ENCODE assay signal across 24 cellular contexts in the genomic region with DNA sequence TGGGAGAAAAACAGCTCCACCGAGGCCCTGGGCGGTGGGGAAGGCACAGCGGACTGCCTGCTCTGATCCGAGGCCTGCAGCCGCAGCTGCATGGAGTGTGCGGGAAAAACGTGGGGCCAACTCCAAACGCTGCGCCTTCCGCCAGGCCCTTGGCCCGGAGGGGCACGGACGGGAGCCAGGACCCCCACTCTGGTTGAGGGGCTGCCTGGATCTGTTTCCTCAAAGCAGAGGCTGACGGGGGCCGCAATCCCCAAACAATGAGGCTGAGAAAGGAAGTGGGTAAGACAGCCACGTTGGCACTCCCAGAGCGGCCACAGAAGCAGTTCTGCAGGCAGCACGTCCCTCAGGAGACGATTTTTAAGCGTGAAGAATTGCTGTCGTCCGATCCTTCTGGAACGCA.
"Had no signal": no experiment of that assay in that cellular context is flagged by ENCODE, and none has a peak within 500 bp of the region (broad histone marks: within the 10 kb centered on the region; RNA-seq: fewer than 3 reads in every experiment).

No MANE protein-coding gene starts in this region.

- H3K36me3 Mint-ChIP-seq: activated CD4-positive, alpha-beta memory T cell treated with anti-CD3 and anti-CD28 coated beads for 36 hours; activated CD8-positive, alpha-beta memory T cell treated with anti-CD3 and anti-CD28 coated beads, Interleukin-2, amount 10 ng/mL, durations not matched to agents 7 days and 5 days; activated naive CD8-positive, alpha-beta T cell treated with anti-CD3 and anti-CD28 coated beads, Interleukin-2, amount 10 ng/mL, durations not matched to agents 7 days and 5 days; brain had no signal

- DNase-seq: activated CD4-positive, alpha-beta memory T cell treated with anti-CD3 and anti-CD28 coated beads for 36 hours; activated CD8-positive, alpha-beta memory T cell treated with anti-CD3 and anti-CD28 coated beads, Interleukin-2, amount 10 ng/mL, durations not matched to agents 7 days and 5 days; activated naive CD4-positive, alpha-beta T cell; activated T-cell treated with anti-CD3 and anti-CD28 coated beads, Interleukin-2, amount 50 U/mL, for 1 hour; amygdala; central memory CD4-positive, alpha-beta T cell; colonic mucosa; endodermal cell; foreskin keratinocyte; hypothalamus; occipital lobe; small intestine; stimulated activated CD4-positive, alpha-beta T cell treated with anti-CD3 and anti-CD28 coated beads, Interleukin-4, amount 100 ng/mL, for 1 hour; stimulated activated naive CD8-positive, alpha-beta T cell treated with anti-CD3 and anti-CD28 coated beads, Interleukin-15, amount 100 ng/mL, for 72 hours; transverse colon had no signal

- ATAC-seq: activated CD8-positive, alpha-beta memory T cell treated with anti-CD3 and anti-CD28 coated beads, Interleukin-2, amount 10 ng/mL, durations not matched to agents 7 days and 5 days; activated T-helper 17 cell treated with anti-CD3 and anti-CD28 coated beads, Interleukin-2, amount 50 U/mL, for 72 hours; foreskin keratinocyte; stimulated activated naive CD8-positive, alpha-beta T cell treated with anti-CD3 and anti-CD28 coated beads, Interleukin-15, amount 100 ng/mL, for 72 hours had no signal

- H3K4me1 ChIP-seq: colonic mucosa, foreskin keratinocyte, suprapubic skin, transverse colon, vagina had no signal

- H3K36me3 ChIP-seq: colonic mucosa, suprapubic skin, transverse colon, vagina had no signal

- H3K27ac ChIP-seq: colonic mucosa, epithelial cell of prostate, foreskin keratinocyte, suprapubic skin, transverse colon, vagina had no signal

- H3K4me3 ChIP-seq: colonic mucosa, suprapubic skin, transverse colon, vagina had no signal

- H3K27ac Mint-ChIP-seq: activated CD4-positive, alpha-beta memory T cell treated with anti-CD3 and anti-CD28 coated beads for 36 hours; activated CD8-positive, alpha-beta memory T cell treated with anti-CD3 and anti-CD28 coated beads, Interleukin-2, amount 10 ng/mL, durations not matched to agents 7 days and 5 days; activated naive CD8-positive, alpha-beta T cell treated with anti-CD3 and anti-CD28 coated beads, Interleukin-2, amount 10 ng/mL, durations not matched to agents 7 days and 5 days; activated T-helper 17 cell treated with anti-CD3 and anti-CD28 coated beads, Interleukin-2, amount 50 U/mL, for 72 hours; endodermal cell; nephron; progenitor cell of endocrine pancreas; stimulated activated naive CD8-positive, alpha-beta T cell treated with anti-CD3 and anti-CD28 coated beads, Interleukin-15, amount 100 ng/mL, for 72 hours had no signal

- H3K27me3 ChIP-seq: vagina had no signal

- H3K4me3 Mint-ChIP-seq: activated CD4-positive, alpha-beta memory T cell treated with anti-CD3 and anti-CD28 coated beads for 36 hours; activated CD8-positive, alpha-beta memory T cell treated with anti-CD3 and anti-CD28 coated beads, Interleukin-2, amount 10 ng/mL, durations not matched to agents 7 days and 5 days; activated naive CD8-positive, alpha-beta T cell treated with anti-CD3 and anti-CD28 coated beads, Interleukin-2, amount 10 ng/mL, durations not matched to agents 7 days and 5 days; activated T-helper 17 cell treated with anti-CD3 and anti-CD28 coated beads, Interleukin-2, amount 50 U/mL, for 72 hours; brain; endodermal cell; nephron; stimulated activated naive CD8-positive, alpha-beta T cell treated with anti-CD3 and anti-CD28 coated beads, Interleukin-15, amount 100 ng/mL, for 72 hours had no signal

- H3K9me3 ChIP-seq: colonic mucosa, suprapubic skin, transverse colon, vagina had no signal

- H3K4me1 Mint-ChIP-seq: activated CD8-positive, alpha-beta memory T cell treated with anti-CD3 and anti-CD28 coated beads, Interleukin-2, amount 10 ng/mL, durations not matched to agents 7 days and 5 days; activated T-helper 17 cell treated with anti-CD3 and anti-CD28 coated beads, Interleukin-2, amount 50 U/mL, for 72 hours; endodermal cell had no signal

- H3K27me3 Mint-ChIP-seq: activated CD8-positive, alpha-beta memory T cell treated with anti-CD3 and anti-CD28 coated beads, Interleukin-2, amount 10 ng/mL, durations not matched to agents 7 days and 5 days; activated naive CD8-positive, alpha-beta T cell treated with anti-CD3 and anti-CD28 coated beads, Interleukin-2, amount 10 ng/mL, durations not matched to agents 7 days and 5 days; activated T-helper 17 cell treated with anti-CD3 and anti-CD28 coated beads, Interleukin-2, amount 50 U/mL, for 72 hours; stimulated activated naive CD8-positive, alpha-beta T cell treated with anti-CD3 and anti-CD28 coated beads, Interleukin-15, amount 100 ng/mL, for 72 hours had no signal

- H3K9me3 Mint-ChIP-seq: activated CD4-positive, alpha-beta memory T cell treated with anti-CD3 and anti-CD28 coated beads for 36 hours; activated naive CD8-positive, alpha-beta T cell treated with anti-CD3 and anti-CD28 coated beads, Interleukin-2, amount 10 ng/mL, durations not matched to agents 7 days and 5 days; activated T-helper 17 cell treated with anti-CD3 and anti-CD28 coated beads, Interleukin-2, amount 50 U/mL, for 72 hours; endodermal cell; stimulated activated naive CD8-positive, alpha-beta T cell treated with anti-CD3 and anti-CD28 coated beads, Interleukin-15, amount 100 ng/mL, for 72 hours had no signal

- FAIRE-seq: small intestine, TTC549 had no signal
